In the genomic region with DNA sequence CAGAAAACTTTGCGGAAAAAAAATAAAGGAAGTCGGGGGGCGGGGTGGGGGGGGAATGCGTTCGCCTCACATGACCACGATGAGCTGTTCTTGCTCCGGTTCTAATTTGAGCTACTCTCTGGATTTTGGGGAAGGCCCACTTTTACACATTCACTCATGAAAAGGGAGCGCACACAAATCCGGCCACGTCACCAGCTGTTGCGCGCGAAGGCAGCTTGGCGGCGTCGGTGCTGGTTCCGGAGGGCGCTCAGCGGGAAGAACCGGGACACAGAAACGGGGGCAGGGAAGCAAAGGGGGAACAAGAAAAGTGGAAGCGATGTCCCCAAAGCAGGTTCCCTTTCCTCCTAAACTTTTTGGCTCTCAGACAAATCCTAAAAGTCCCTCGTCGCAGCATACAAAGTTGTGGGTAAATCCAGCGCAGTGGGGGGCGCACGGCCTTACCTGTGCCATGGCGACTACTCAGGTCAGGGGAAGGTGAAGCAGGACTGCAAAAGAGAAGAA, we compare ENCODE assay signal across 8 cellular contexts. TPM values are rescaled to one million over a fixed set of nuclear protein-coding genes. Genes with fewer than 3 reads are reported as not detected.
DNase-seq lines count a peak whose midpoint lies in the region; ATAC-seq and TF ChIP-seq lines count a peak whose summit lies in the region.

No MANE protein-coding gene starts in this region.

- peak overlapping the region; percentile 97 for H3K27ac ChIP-seq in upper lobe of right lung

- H3K4me3 Mint-ChIP-seq in activated naive CD4-positive, alpha-beta T cell treated with anti-CD3 and anti-CD28 coated beads, Interleukin-2, amount 50 U/mL, for 24 hours, result peak overlapping the region; percentile 88

- TF ChIP-seq CTCF in omental fat pad (IDR thresholded peaks at IDR 0.05), result no peak
- TF ChIP-seq CTCF in upper lobe of right lung (IDR thresholded peaks at IDR 0.05), result peak; percentile 28

- peaks cover 13% of the 10 kb centered on the region for H3K4me1 Mint-ChIP-seq in activated naive CD4-positive, alpha-beta T cell treated with anti-CD3 and anti-CD28 coated beads, Interleukin-2, amount 50 U/mL, for 24 hours

- in situ Hi-C loops in SK-MEL-5 (cut with HindIII; ENCODE audit: low pct_unique_long_range_greater_than_20kb, low sequenced_read_pairs), result no loop called here

- DNase-seq in NCI-H2081 (lab: John Stamatoyannopoulos, UW) (peak; percentile 26 to 28), NCI-H2081 treated with DMSO at 0.1 percent for 48 hours (lab: John Stamatoyannopoulos, UW) (no peak), SK-MEL-5 (ENCODE audit: low read depth, low spot score) (peak; percentile 78), head of caudate nucleus (peak; percentile 48 to 88 (median 72)), omental fat pad (ENCODE audit: low spot score) (peak; percentile 60), upper lobe of right lung (peak; percentile 90)

- H3K27me3 Mint-ChIP-seq in activated naive CD4-positive, alpha-beta T cell treated with anti-CD3 and anti-CD28 coated beads, Interleukin-2, amount 50 U/mL, for 24 hours, result peaks cover 18% of the 10 kb centered on the region

- peaks cover 10% of the 10 kb centered on the region for H3K36me3 ChIP-seq in upper lobe of right lung

- no peaks in the 10 kb centered on the region for H3K27me3 ChIP-seq in upper lobe of right lung

- intact Hi-C loops in head of caudate nucleus (cut with DNase I), result no loop called here
- intact Hi-C loops in upper lobe of right lung (cut with DNase I), result no loop called here

- no peaks in the 10 kb centered on the region for H3K9me3 Mint-ChIP-seq in activated naive CD4-positive, alpha-beta T cell treated with anti-CD3 and anti-CD28 coated beads, Interleukin-2, amount 50 U/mL, for 24 hours

- H3K4me3 ChIP-seq in upper lobe of right lung, result peak overlapping the region; percentile 80

- peak overlapping the region; percentile 86 for H3K27ac Mint-ChIP-seq in activated naive CD4-positive, alpha-beta T cell treated with anti-CD3 and anti-CD28 coated beads, Interleukin-2, amount 50 U/mL, for 24 hours

- H3K9me3 ChIP-seq in upper lobe of right lung, result no peaks in the 10 kb centered on the region

- no peaks in the 10 kb centered on the region for H3K36me3 Mint-ChIP-seq in activated naive CD4-positive, alpha-beta T cell treated with anti-CD3 and anti-CD28 coated beads, Interleukin-2, amount 50 U/mL, for 24 hours

- H3K4me1 ChIP-seq in upper lobe of right lung, result peaks cover 48% of the 10 kb centered on the region

- ATAC-seq in HG03135 (IDR thresholded peaks at IDR 0.05; ENCODE audit: unreplicated experiment), result peak; percentile 29
- ATAC-seq in omental fat pad (ENCODE audit: low FRiP score), result peak; percentile 69
- ATAC-seq in upper lobe of right lung, result peak; percentile 63

RNA-seq across cellular contexts. Expression of gene ANXA5, which starts 0.6 kb away (rescaled TPM):
- 1,224 and 1,287 TPM in 2 replicates for total RNA-seq in SK-MEL-5 (2014; rRNA removed; shearing (Covaris generic))
- 932 and 1,082 TPM in 2 replicates for polyA plus RNA-seq in SK-MEL-5 (2015; cell fraction: cytosol; rRNA removed)
- polyA plus RNA-seq in SK-MEL-5 (2015; cell fraction: nucleus; rRNA removed), result 799 and 1,073 TPM in 2 replicates
- 100 to 1,000 TPM; 319 to 810 (median 629) TPM for total RNA-seq in omental fat pad
- 382 TPM for total RNA-seq in upper lobe of right lung
